ENCODE assay signal across 13 cellular contexts in the genomic region with DNA sequence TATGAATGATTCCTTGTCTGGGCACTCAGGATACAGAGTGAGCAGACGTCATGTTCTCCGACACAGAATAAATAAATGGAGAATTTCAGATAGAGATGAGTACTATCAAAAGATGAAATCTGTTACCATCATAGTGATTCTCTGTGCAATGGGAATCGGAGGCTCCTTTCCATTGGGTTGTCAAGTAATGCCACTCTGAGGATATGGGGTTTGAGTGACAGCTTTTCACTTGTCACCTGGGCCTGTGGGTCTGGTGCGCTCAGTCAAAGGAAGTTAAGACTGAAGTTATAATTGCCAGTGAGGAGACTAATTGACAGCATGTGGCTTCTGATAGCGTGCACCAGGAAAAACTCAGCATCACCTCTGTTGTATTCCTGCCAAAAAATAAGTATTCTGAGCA.
DNase-seq lines count a peak whose midpoint lies in the region; ATAC-seq and TF ChIP-seq lines count a peak whose summit lies in the region.
"Had no signal": no experiment of that assay in that cellular context is flagged by ENCODE, and none has a peak within 500 bp of the region (broad histone marks: within the 10 kb centered on the region; RNA-seq: fewer than 3 reads in every experiment).

No MANE protein-coding gene starts in this region.

- H3K36me3 ChIP-seq in Peyer's patch = no peaks in the 10 kb centered on the region
- H3K36me3 ChIP-seq: BLaER1 treated with 17β-estradiol and CSF1 and Interleukin-3, amounts not matched to agents 10 nM and 100 nM had no signal

- no peaks in the 10 kb centered on the region for H3K27me3 ChIP-seq in Peyer's patch
- H3K27me3 ChIP-seq: BLaER1 treated with 17β-estradiol and CSF1 and Interleukin-3, amounts not matched to agents 10 nM and 100 nM had no signal

- H3K4me1 Mint-ChIP-seq in glutamatergic neuron (ENCODE audit: low read depth, unreplicated experiment) = peaks cover 52% of the 10 kb centered on the region
- H3K4me1 Mint-ChIP-seq in WTC11 = no peaks in the 10 kb centered on the region
- H3K4me1 Mint-ChIP-seq: CD4-positive, CD25-positive, alpha-beta regulatory T cell had no signal

- H3K36me3 Mint-ChIP-seq in glutamatergic neuron (ENCODE audit: unreplicated experiment) = peaks cover 3% of the 10 kb centered on the region
- peaks cover 74% of the 10 kb centered on the region for H3K36me3 Mint-ChIP-seq in WTC11
- H3K36me3 Mint-ChIP-seq: CD4-positive, CD25-positive, alpha-beta regulatory T cell had no signal

- H3K9me3 ChIP-seq in Peyer's patch = no peaks in the 10 kb centered on the region
- H3K9me3 ChIP-seq: BLaER1 treated with 17β-estradiol and CSF1 and Interleukin-3, amounts not matched to agents 10 nM and 100 nM had no signal

- no peak overlapping the region for H3K27ac ChIP-seq in Peyer's patch
- H3K27ac ChIP-seq: BLaER1 treated with 17β-estradiol and CSF1 and Interleukin-3, amounts not matched to agents 10 nM and 100 nM had no signal

- H3K27me3 Mint-ChIP-seq in glutamatergic neuron (ENCODE audit: unreplicated experiment) (peaks cover 12% of the 10 kb centered on the region), WTC11 (ENCODE audit: low read depth) (peaks cover 14% of the 10 kb centered on the region)
- H3K27me3 Mint-ChIP-seq: CD4-positive, CD25-positive, alpha-beta regulatory T cell had no signal

- H3K4me3 Mint-ChIP-seq in glutamatergic neuron (ENCODE audit: unreplicated experiment) (no peak overlapping the region), WTC11 (no peak overlapping the region)
- H3K4me3 Mint-ChIP-seq: GM23338 had no signal

- H3K9me3 Mint-ChIP-seq in glutamatergic neuron (ENCODE audit: unreplicated experiment) (peaks cover 19% of the 10 kb centered on the region), WTC11 (peaks cover 89% of the 10 kb centered on the region)

- H3K4me3 ChIP-seq in Peyer's patch = no peak overlapping the region
- H3K4me3 ChIP-seq: BLaER1 treated with 17β-estradiol and CSF1 and Interleukin-3, amounts not matched to agents 10 nM and 100 nM; GM23338 had no signal

- TF ChIP-seq POLR2A in Peyer's patch (IDR thresholded peaks at IDR 0.05) = no peak

- TF ChIP-seq CTCF in glutamatergic neuron (IDR thresholded peaks at IDR 0.05; ENCODE audit: partially characterized antibody, unreplicated experiment) = no peak
- no peak for TF ChIP-seq CTCF in Peyer's patch (IDR thresholded peaks at IDR 0.05)
- no peak for TF ChIP-seq CTCF in WTC11 (IDR thresholded peaks at IDR 0.05)

- POLR2A ChIA-PET in WTC11 (lab: Charles Lee) = no interaction called here

- H3K27ac Mint-ChIP-seq in glutamatergic neuron (ENCODE audit: unreplicated experiment) (peak overlapping the region; percentile 36), WTC11 (no peak overlapping the region)
- H3K27ac Mint-ChIP-seq: CD4-positive, CD25-positive, alpha-beta regulatory T cell; GM23338 had no signal

- no peaks in the 10 kb centered on the region for H3K4me1 ChIP-seq in Peyer's patch
- H3K4me1 ChIP-seq: BLaER1 treated with 17β-estradiol and CSF1 and Interleukin-3, amounts not matched to agents 10 nM and 100 nM had no signal

- ATAC-seq in WTC11 = no peak
- ATAC-seq: GM23338 had no signal

- DNase-seq in NCI-H2107 treated with DMSO at 0.1 percent for 48 hours (lab: John Stamatoyannopoulos, UW; ENCODE audit: unreplicated experiment) = peak; percentile 23
- DNase-seq in NCI-H2107 (lab: John Stamatoyannopoulos, UW) = no peak
- DNase-seq in NCI-H2171 (lab: John Stamatoyannopoulos, UW) = peak; percentile 50
- no peak for DNase-seq in glutamatergic neuron
- no peak for DNase-seq in Peyer's patch
- no peak for DNase-seq in NCI-H345 (lab: John Stamatoyannopoulos, UW)
- no peak for DNase-seq in WTC11 (ENCODE audit: low spot score)
- DNase-seq: ACHN; CD4-positive, CD25-positive, alpha-beta regulatory T cell; EL; H7 had no signal

- CTCF ChIA-PET in WTC11 (lab: Charles Lee) = no interaction called here

TF ChIP-seq in WTC11, 78 proteins besides CTCF, POLR2A, EP300 and RAD21:
- TF ChIP-seq, protein P1, sequence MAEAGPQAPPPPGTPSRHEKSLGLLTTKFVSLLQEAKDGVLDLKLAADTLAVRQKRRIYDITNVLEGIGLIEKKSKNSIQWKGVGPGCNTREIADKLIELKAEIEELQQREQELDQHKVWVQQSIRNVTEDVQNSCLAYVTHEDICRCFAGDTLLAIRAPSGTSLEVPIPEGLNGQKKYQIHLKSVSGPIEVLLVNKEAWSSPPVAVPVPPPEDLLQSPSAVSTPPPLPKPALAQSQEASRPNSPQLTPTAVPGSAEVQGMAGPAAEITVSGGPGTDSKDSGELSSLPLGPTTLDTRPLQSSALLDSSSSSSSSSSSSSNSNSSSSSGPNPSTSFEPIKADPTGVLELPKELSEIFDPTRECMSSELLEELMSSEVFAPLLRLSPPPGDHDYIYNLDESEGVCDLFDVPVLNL (CRISPR knock-in tag; IDR thresholded peaks at IDR 0.05; ENCODE audit: borderline replicate concordance, low read depth) = no peak
- TF ChIP-seq ZNF396 (CRISPR knock-in tag; IDR thresholded peaks at IDR 0.05; ENCODE audit: borderline replicate concordance) (no peak), ZNF317 (CRISPR knock-in tag; IDR thresholded peaks at IDR 0.05; ENCODE audit: borderline replicate concordance, low read depth) (no peak), ATF1 (CRISPR knock-in tag; IDR thresholded peaks at IDR 0.05) (no peak), IRF2 (CRISPR knock-in tag; IDR thresholded peaks at IDR 0.05; ENCODE audit: borderline replicate concordance, low read depth) (no peak), ZNF219 (CRISPR knock-in tag; IDR thresholded peaks at IDR 0.05; ENCODE audit: borderline replicate concordance) (no peak), FOXJ3 (CRISPR knock-in tag; IDR thresholded peaks at IDR 0.05; ENCODE audit: borderline replicate concordance) (no peak), ZBTB21 (CRISPR knock-in tag; IDR thresholded peaks at IDR 0.05; ENCODE audit: borderline replicate concordance) (no peak), NFYB (CRISPR knock-in tag; conservative IDR thresholded peaks at IDR 0.05; ENCODE audit: low read depth) (no peak)
- TF ChIP-seq, protein P2, sequence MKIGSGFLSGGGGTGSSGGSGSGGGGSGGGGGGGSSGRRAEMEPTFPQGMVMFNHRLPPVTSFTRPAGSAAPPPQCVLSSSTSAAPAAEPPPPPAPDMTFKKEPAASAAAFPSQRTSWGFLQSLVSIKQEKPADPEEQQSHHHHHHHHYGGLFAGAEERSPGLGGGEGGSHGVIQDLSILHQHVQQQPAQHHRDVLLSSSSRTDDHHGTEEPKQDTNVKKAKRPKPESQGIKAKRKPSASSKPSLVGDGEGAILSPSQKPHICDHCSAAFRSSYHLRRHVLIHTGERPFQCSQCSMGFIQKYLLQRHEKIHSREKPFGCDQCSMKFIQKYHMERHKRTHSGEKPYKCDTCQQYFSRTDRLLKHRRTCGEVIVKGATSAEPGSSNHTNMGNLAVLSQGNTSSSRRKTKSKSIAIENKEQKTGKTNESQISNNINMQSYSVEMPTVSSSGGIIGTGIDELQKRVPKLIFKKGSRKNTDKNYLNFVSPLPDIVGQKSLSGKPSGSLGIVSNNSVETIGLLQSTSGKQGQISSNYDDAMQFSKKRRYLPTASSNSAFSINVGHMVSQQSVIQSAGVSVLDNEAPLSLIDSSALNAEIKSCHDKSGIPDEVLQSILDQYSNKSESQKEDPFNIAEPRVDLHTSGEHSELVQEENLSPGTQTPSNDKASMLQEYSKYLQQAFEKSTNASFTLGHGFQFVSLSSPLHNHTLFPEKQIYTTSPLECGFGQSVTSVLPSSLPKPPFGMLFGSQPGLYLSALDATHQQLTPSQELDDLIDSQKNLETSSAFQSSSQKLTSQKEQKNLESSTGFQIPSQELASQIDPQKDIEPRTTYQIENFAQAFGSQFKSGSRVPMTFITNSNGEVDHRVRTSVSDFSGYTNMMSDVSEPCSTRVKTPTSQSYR (CRISPR knock-in tag; IDR thresholded peaks at IDR 0.05) = no peak

Comparison
In these comparisons a context has a peak if more than half of its experiments do, and no peak if none do; other contexts are left out.
1. DNase-seq: peak in NCI-H2107 treated with DMSO at 0.1 percent for 48 hours (single experiment) and NCI-H2171 (single experiment); none in NCI-H2107 (single experiment), glutamatergic neuron (single experiment), Peyer's patch (0 of 3), NCI-H345 (single experiment) and WTC11 (single experiment).